1 cellular context compared by ENCODE assay signal in the genomic region with DNA sequence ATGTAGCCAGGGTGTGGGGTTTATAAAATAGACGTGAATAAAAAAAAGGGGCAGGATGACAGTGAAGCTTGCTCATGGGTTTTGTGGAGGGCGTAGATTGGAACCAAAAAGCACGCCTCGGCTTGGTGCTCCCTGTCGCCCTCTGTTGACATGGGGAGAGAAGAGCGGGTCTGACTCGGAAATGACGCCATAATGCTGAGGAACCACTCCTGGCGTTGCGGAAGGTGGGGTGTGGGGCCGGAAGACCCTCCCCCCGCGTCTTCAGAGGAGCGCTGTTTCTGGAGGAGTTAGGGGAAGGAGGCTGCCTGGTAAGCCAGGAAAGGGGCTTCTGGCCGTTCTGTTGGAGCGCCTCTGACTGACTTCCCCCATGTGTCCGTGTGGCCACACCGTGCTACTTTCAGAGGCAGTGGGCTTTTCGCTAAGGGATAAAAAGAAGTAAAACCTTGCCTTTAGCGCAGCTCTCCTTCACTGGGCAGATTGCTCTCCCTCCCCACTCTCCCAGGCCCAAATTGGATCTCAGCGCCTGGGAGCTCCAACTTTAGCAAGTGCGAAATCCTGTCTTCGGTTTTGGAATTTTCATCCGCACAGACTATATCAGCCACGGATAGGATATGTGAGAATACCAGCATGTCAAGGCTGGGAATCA.
TF ChIP-seq lines count a peak whose summit lies in the region.

No MANE protein-coding gene starts in this region.

TF ChIP-seq in HEK293, 187 proteins besides CTCF, POLR2A, EP300 and RAD21 (continued from another document):
- no peak for TF ChIP-seq ZXDB (tag by site-specific recombination; IDR thresholded peaks at IDR 0.05)
- 0 out of 2 replicates have a peak, but pooled peaks have one; percentile 20 for TF ChIP-seq ZNF600 (tag by site-specific recombination; IDR thresholded peaks at IDR 0.05)
- TF ChIP-seq ZNF76 (tag by site-specific recombination; IDR thresholded peaks at IDR 0.05; ENCODE audit: borderline replicate concordance, low read depth), result 0 out of 2 replicates have a peak, but pooled peaks have one; percentile 30
- TF ChIP-seq ZNF830 (tag by site-specific recombination; IDR thresholded peaks at IDR 0.05; ENCODE audit: low read depth), result no peak
- TF ChIP-seq ZNF391 (tag by site-specific recombination; IDR thresholded peaks at IDR 0.05; ENCODE audit: borderline replicate concordance, low read depth), result peak; percentile 51; the same call in 1 of the 2 replicates
- no peak for TF ChIP-seq ZNF585B (tag by site-specific recombination; IDR thresholded peaks at IDR 0.05)
- TF ChIP-seq, protein P1, sequence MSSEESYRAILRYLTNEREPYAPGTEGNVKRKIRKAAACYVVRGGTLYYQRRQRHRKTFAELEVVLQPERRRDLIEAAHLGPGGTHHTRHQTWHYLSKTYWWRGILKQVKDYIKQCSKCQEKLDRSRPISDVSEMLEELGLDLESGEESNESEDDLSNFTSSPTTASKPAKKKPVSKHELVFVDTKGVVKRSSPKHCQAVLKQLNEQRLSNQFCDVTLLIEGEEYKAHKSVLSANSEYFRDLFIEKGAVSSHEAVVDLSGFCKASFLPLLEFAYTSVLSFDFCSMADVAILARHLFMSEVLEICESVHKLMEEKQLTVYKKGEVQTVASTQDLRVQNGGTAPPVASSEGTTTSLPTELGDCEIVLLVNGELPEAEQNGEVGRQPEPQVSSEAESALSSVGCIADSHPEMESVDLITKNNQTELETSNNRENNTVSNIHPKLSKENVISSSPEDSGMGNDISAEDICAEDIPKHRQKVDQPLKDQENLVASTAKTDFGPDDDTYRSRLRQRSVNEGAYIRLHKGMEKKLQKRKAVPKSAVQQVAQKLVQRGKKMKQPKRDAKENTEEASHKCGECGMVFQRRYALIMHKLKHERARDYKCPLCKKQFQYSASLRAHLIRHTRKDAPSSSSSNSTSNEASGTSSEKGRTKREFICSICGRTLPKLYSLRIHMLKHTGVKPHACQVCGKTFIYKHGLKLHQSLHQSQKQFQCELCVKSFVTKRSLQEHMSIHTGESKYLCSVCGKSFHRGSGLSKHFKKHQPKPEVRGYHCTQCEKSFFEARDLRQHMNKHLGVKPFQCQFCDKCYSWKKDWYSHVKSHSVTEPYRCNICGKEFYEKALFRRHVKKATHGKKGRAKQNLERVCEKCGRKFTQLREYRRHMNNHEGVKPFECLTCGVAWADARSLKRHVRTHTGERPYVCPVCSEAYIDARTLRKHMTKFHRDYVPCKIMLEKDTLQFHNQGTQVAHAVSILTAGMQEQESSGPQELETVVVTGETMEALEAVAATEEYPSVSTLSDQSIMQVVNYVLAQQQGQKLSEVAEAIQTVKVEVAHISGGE (tag by site-specific recombination; conservative IDR thresholded peaks at IDR 0.05; ENCODE audit: low read depth), result peak; percentile 80
- TF ChIP-seq ZNF670 (tag by site-specific recombination; IDR thresholded peaks at IDR 0.05; ENCODE audit: low read depth), result no peak
- no peak for TF ChIP-seq ZBTB48 (tag by site-specific recombination; IDR thresholded peaks at IDR 0.05)
